8 cellular contexts compared by ENCODE assay signal in the genomic region with DNA sequence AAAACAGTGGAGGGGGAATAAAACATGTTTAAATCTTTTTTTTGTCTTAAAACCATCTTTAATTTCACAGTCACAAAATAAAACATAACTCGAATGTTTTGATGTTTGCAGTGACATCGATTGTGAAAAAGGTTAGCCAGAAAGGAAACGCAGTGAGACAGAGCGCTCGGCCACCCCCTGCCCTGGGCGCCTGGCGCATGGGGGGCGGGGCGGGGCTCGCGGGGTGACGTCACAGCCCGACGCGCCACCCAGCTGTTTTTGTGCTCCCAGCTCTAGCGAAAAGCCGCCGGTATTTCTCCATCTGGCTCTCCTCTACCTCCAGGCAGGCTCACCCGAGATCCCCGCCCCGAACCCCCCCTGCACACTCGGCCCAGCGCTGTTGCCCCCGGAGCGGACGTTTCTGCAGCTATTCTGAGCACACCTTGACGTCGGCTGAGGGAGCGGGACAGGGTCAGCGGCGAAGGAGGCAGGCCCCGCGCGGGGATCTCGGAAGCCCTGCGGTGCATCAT. TPM values are rescaled to one million over a fixed set of nuclear protein-coding genes. Genes with fewer than 3 reads are reported as not detected.
DNase-seq lines count a peak whose midpoint lies in the region; TF ChIP-seq lines count a peak whose summit lies in the region.

Gene GABARAPL1, plus strand, starts transcription at position 255 of the 509 bp plus-strand sequence. Its CDS starts 253 bp downstream, at position 508.

- no peaks in the 10 kb centered on the region for H3K36me3 Mint-ChIP-seq in nephron (ENCODE audit: low read depth)

- DNase-seq in AG09309 (ENCODE audit: low read depth), result no peak
- peak; percentile 49 for DNase-seq in GM19240 (ENCODE audit: insufficient read length, low spot score)
- peak; percentile 44 to 77 for DNase-seq in HL-60 (ENCODE audit: low read depth in 1 of 2, low spot score in 1 of 2)
- DNase-seq in RKO (ENCODE audit: low spot score), result peak; percentile 68
- DNase-seq in activated effector memory CD4-positive, alpha-beta T cell treated with anti-CD3 and anti-CD28 coated beads, Interleukin-2, amount 50 U/mL, for 16 hours, result peak; percentile 91
- peak; percentile 87 for DNase-seq in fibroblast of the aortic adventitia (ENCODE audit: low read depth)
- DNase-seq in stimulated activated naive CD4-positive, alpha-beta T cell (lab: John Stamatoyannopoulos, UW), result peak; percentile 73 to 90 (median 75)

- no peaks in the 10 kb centered on the region for H3K27me3 Mint-ChIP-seq in nephron (ENCODE audit: low read depth)

- H3K9me3 Mint-ChIP-seq in nephron, result no peaks in the 10 kb centered on the region

- H3K4me3 Mint-ChIP-seq in nephron, result peak within 1 kb of the TSS; percentile 96 to 97 (median 97)

- TF ChIP-seq CTCF in AG09309 (IDR thresholded peaks at IDR 0.05; ENCODE audit: control insufficient read depth, insufficient read depth, low read depth, low read length, missing control alignments), result no peak
- no peak for TF ChIP-seq CTCF in HL-60 (IDR thresholded peaks at IDR 0.05; ENCODE audit: insufficient read depth, low read length)
- TF ChIP-seq CTCF in fibroblast of the aortic adventitia (IDR thresholded peaks at IDR 0.05; ENCODE audit: insufficient read depth, low read length), result no peak
- TF ChIP-seq CTCF in nephron (IDR thresholded peaks at IDR 0.05; ENCODE audit: unreplicated experiment in 3 of 3), result no peak

- H3K4me1 Mint-ChIP-seq in nephron, result peaks cover 24% of the 10 kb centered on the region

- H3K27ac ChIP-seq in HL-60 (replicated peaks), result peak within 1 kb of the TSS; percentile 90

- H3K27me3 ChIP-seq in HL-60 (ENCODE audit: insufficient read depth, poor library complexity, severe bottlenecking), result no peaks in the 10 kb centered on the region

- H3K4me3 ChIP-seq in AG09309 (ENCODE audit: control insufficient read depth, low read depth, low read length) (peak within 1 kb of the TSS; percentile 96), HL-60 (replicated peaks; ENCODE audit: insufficient read depth, low read length) (peak within 1 kb of the TSS; percentile 73), fibroblast of the aortic adventitia (ENCODE audit: low read depth, low read length) (peak within 1 kb of the TSS; percentile 97)

- peak within 1 kb of the TSS; percentile 98 to 99 (median 98) for H3K27ac Mint-ChIP-seq in nephron

RNA-seq across cellular contexts. Expression of gene GABARAPL1, which starts in this region (rescaled TPM):
- total RNA-seq in fibroblast of the aortic adventitia (ENCODE audit: low replicate concordance), result 26.3 and 82.4 TPM in 2 replicates
